8 cellular contexts compared by ENCODE assay signal in genomic region chr2:142130111-142131015, GRCh38. TPM values are rescaled to one million over a fixed set of nuclear protein-coding genes. Genes with fewer than 3 reads are reported as not detected.
DNase-seq lines count a peak whose midpoint lies in the region; ATAC-seq and TF ChIP-seq lines count a peak whose summit lies in the region.

No MANE protein-coding gene starts in this region.

- H3K9me3 ChIP-seq in stomach smooth muscle (ENCODE audit: control insufficient read depth in 2 of 2, low read length in 2 of 2): no peaks in the 10 kb centered on the region

- ATAC-seq in left colon: peak; percentile 90

- H3K9ac ChIP-seq in stomach smooth muscle (ENCODE audit: low read length in 2 of 2): peak overlapping the region; percentile 22 to 23

- peak; percentile 13 for DNase-seq in GM04504 (ENCODE audit: low read depth)
- DNase-seq in HFF-Myc (ENCODE audit: extremely low read depth, low read depth): no peak
- DNase-seq in NCI-H774 (lab: John Stamatoyannopoulos, UW): peak; percentile 63
- DNase-seq in dedifferentiated amniotic fluid mesenchymal stem cell (ENCODE audit: extremely low spot score): peak; percentile 61
- DNase-seq in left colon: peak; percentile 49 to 72
- DNase-seq in GF-D8 (lab: John Stamatoyannopoulos, UW): no peak
- no peak for DNase-seq in GM19238 (ENCODE audit: insufficient read length, low spot score)

- TF ChIP-seq CTCF in HFF-Myc (IDR thresholded peaks at IDR 0.05; ENCODE audit: low read depth, low read length, missing control alignments): no peak

- intact Hi-C loops in left colon (cut with DNase I, micrococcal nuclease): no loop called here

- no peak overlapping the region for H3K27ac ChIP-seq in stomach smooth muscle (ENCODE audit: low read length)

- no peaks in the 10 kb centered on the region for H3K36me3 ChIP-seq in stomach smooth muscle (ENCODE audit: control insufficient read depth in 2 of 2, insufficient read depth in 2 of 2, low read length in 2 of 2)

- H3K4me1 ChIP-seq in stomach smooth muscle (ENCODE audit: control insufficient read depth, insufficient read depth, low read length): peaks cover 4% of the 10 kb centered on the region

- H3K27me3 ChIP-seq in stomach smooth muscle (ENCODE audit: control insufficient read depth in 1 of 2, insufficient read depth in 2 of 2, low read length in 2 of 2): peaks cover 4 to 6% of the 10 kb centered on the region in 2 donors

- peak overlapping the region; percentile 41 for H3K4me3 ChIP-seq in HFF-Myc (replicated peaks; ENCODE audit: low read depth, low read length)
- H3K4me3 ChIP-seq in stomach smooth muscle (ENCODE audit: low read length in 2 of 2): peak overlapping the region; percentile 66 to 76

RNA-seq across cellular contexts. Expression of gene LRP1B, which starts 0.5 kb away (rescaled TPM):
- under 1 TPM; 0.09 to 0.59 TPM for total RNA-seq in left colon

Comparison
In these comparisons a context has a peak if more than half of its experiments do, and no peak if none do; other contexts are left out.
1. DNase-seq: peak in GM04504 (single experiment), NCI-H774 (single experiment), dedifferentiated amniotic fluid mesenchymal stem cell (single experiment) and left colon (2 of 2); none in HFF-Myc (single experiment), GF-D8 (single experiment) and GM19238 (single experiment).